In the genomic region with DNA sequence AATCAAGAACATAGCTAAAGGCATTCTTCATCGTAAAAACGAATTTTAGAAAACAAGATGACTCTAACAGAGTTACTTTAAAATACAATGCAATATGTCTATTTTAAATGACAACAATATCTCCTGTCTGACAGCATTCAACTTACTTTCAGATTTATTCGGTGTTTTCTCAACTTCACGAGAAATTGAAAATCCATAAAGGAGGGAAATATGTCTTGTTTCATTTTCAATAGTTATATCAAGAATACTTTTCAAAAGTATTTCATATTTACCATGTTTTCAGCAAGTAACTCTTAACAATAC, we compare ENCODE assay signal across 2 cellular contexts.
TF ChIP-seq lines count a peak whose summit lies in the region.

No MANE protein-coding gene starts in this region.

TF ChIP-seq in HEK293, 187 proteins besides CTCF, POLR2A, EP300 and RAD21:
- 0 out of 2 replicates have a peak, but pooled peaks have one; percentile 7 for TF ChIP-seq ZNF394 (tag by site-specific recombination; IDR thresholded peaks at IDR 0.05; ENCODE audit: borderline replicate concordance)
- TF ChIP-seq ZNF292 (tag by site-specific recombination; IDR thresholded peaks at IDR 0.05; ENCODE audit: borderline replicate concordance, low read depth), result no peak
- TF ChIP-seq ZNF157 (tag by site-specific recombination; IDR thresholded peaks at IDR 0.05), result no peak
- 0 out of 2 replicates have a peak, but pooled peaks have one; percentile 2 for TF ChIP-seq ZEB2 (tag by site-specific recombination; IDR thresholded peaks at IDR 0.05)
- TF ChIP-seq ZNF121 (tag by site-specific recombination; IDR thresholded peaks at IDR 0.05), result no peak
TF ChIP-seq in HEK293: peak in this region for 2.

TF ChIP-seq in H1, 55 proteins besides CTCF, POLR2A, EP300 and RAD21:
- TF ChIP-seq SIX5 (IDR thresholded peaks at IDR 0.05; ENCODE audit: low read depth, low read length), result no peak
- no peak for TF ChIP-seq SIN3A (conservative IDR thresholded peaks at IDR 0.05 in 1 of 2, IDR thresholded peaks at IDR 0.05 in 1 of 2; ENCODE audit: low read depth in 1 of 2, low read length in 2 of 2)
- no peak for TF ChIP-seq SAP30 (IDR thresholded peaks at IDR 0.05; ENCODE audit: insufficient read depth, insufficient replicate concordance, low read length)
- TF ChIP-seq CHD1 (IDR thresholded peaks at IDR 0.05; ENCODE audit: low read depth, low read length), result no peak
- TF ChIP-seq RFX5 (IDR thresholded peaks at IDR 0.05; ENCODE audit: borderline replicate concordance, low read depth, low read length), result no peak
- no peak for TF ChIP-seq SRF (IDR thresholded peaks at IDR 0.05; ENCODE audit: low read depth, low read length)
TF ChIP-seq in H1: peak in this region for 0.
